Comparison of ENCODE assay signal across 8 cellular contexts in the genomic region with DNA sequence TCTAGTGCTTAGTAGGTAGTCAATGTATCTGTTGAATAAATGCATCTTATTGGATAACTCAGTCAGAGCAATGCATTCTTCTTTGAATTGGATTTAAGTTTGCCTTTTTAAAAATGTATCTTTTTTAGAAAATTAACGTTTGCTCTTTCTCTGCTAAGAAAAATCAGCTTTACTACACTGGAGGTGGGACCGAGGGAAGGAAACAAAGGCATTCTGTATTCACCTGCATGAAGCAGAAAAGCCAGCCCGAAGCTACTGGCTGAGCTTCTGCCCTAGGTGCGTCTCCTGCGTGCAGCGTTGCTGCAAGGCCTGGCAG. TPM values are rescaled to one million over a fixed set of nuclear protein-coding genes. Genes with fewer than 3 reads are reported as not detected.
DNase-seq lines count a peak whose midpoint lies in the region; ATAC-seq and TF ChIP-seq lines count a peak whose summit lies in the region.

No MANE protein-coding gene starts in this region.

- intact Hi-C loops in gastrocnemius medialis (cut with DNase I; ENCODE audit: low total_unique reads) = loop anchor here (1.0 kb wide), 1 partner anchor 22 kb away; the partner anchor contains the start of gene ITGB1

- TF ChIP-seq POLR2A in gastrocnemius medialis (IDR thresholded peaks at IDR 0.05) = no peak

- no peak for ATAC-seq in gastrocnemius medialis

- peaks cover 4 to 5% of the 10 kb centered on the region in 2 donors for H3K4me1 ChIP-seq in gastrocnemius medialis

- H3K27me3 ChIP-seq in gastrocnemius medialis = no peaks in the 10 kb centered on the region

- TF ChIP-seq CTCF in GM12875 (IDR thresholded peaks at IDR 0.05; ENCODE audit: borderline replicate concordance, insufficient read depth, low read depth, low read length) (no peak), fibroblast of the aortic adventitia (IDR thresholded peaks at IDR 0.05; ENCODE audit: insufficient read depth, low read length) (no peak), gastrocnemius medialis (IDR thresholded peaks at IDR 0.05 in 4 of 5, conservative IDR thresholded peaks at IDR 0.05 in 1 of 5) (no peak)

- H3K27ac ChIP-seq in SK-N-MC (no peak overlapping the region), gastrocnemius medialis (peak overlapping the region; percentile 84 to 91 (median 88))

- DNase-seq in SK-N-MC (ENCODE audit: low read depth, low spot score) (no peak), fibroblast of the aortic adventitia (ENCODE audit: low read depth) (no peak), gastrocnemius medialis (no peak), kidney tubule cell (ENCODE audit: low spot score) (no peak), NCI-H524 treated with DMSO at 0.1 percent for 48 hours (lab: John Stamatoyannopoulos, UW) (no peak), AG08395 (ENCODE audit: low spot score) (no peak), NK-92 (lab: John Stamatoyannopoulos, UW; ENCODE audit: unreplicated experiment) (no peak)

- in situ Hi-C loops in gastrocnemius medialis (cut with MboI; ENCODE audit: low sequenced_read_pairs in 4 of 4) = no loop called here

- no peak overlapping the region for H3K9ac ChIP-seq in SK-N-MC (ENCODE audit: insufficient read length)

- H3K4me3 ChIP-seq in GM12875 (ENCODE audit: low read depth, low read length) = peak overlapping the region; percentile 62
- H3K4me3 ChIP-seq in SK-N-MC = peak overlapping the region; percentile 62
- H3K4me3 ChIP-seq in fibroblast of the aortic adventitia (ENCODE audit: low read depth, low read length) = peak overlapping the region; percentile 64
- H3K4me3 ChIP-seq in gastrocnemius medialis = peak overlapping the region; percentile 59 to 66 (median 63)

- H3K36me3 ChIP-seq in SK-N-MC (ENCODE audit: insufficient read depth, low read length) = no peaks in the 10 kb centered on the region
- H3K36me3 ChIP-seq in gastrocnemius medialis = no peaks in the 10 kb centered on the region

- no peaks in the 10 kb centered on the region for H3K9me3 ChIP-seq in SK-N-MC (ENCODE audit: low read depth, low read length)
- no peaks in the 10 kb centered on the region for H3K9me3 ChIP-seq in gastrocnemius medialis

RNA-seq across cellular contexts. Expression of gene ITGB1, which starts 22.2 kb away (rescaled TPM):
- 2,201 and 3,050 TPM in 2 replicates for total RNA-seq in fibroblast of the aortic adventitia (ENCODE audit: low replicate concordance)
- 100 to 1,000 TPM; 242 to 379 (median 368) TPM for total RNA-seq in gastrocnemius medialis
